Comparison of ENCODE assay signal across 24 cellular contexts in genomic region chr10:23918090-23918704, GRCh38.
DNase-seq lines count a peak whose midpoint lies in the region; ATAC-seq and TF ChIP-seq lines count a peak whose summit lies in the region.
"Had no signal": no experiment of that assay in that cellular context is flagged by ENCODE, and none has a peak within 500 bp of the region (broad histone marks: within the 10 kb centered on the region; RNA-seq: fewer than 3 reads in every experiment).

No MANE protein-coding gene starts in this region.

- 91 to 92% methylated on average over 3 to 6 of the region's 6 CpGs for WGBS in mesodermal cell (ENCODE audit: insufficient coverage in 2 of 2), 2 experiments

- H3K27ac ChIP-seq in HUES48 (ENCODE audit: low read depth, low read length) (peak overlapping the region; percentile 53), cardiac muscle cell (peak overlapping the region; percentile 43), mesodermal cell (ENCODE audit: low read depth, low read length, severe bottlenecking) (peak overlapping the region; percentile 30)
- H3K27ac ChIP-seq: C4-2B had no signal

- no peaks in the 10 kb centered on the region for H3K4me1 Mint-ChIP-seq in osteocyte (ENCODE audit: unreplicated experiment)
- H3K4me1 Mint-ChIP-seq: activated CD4-positive, alpha-beta T cell treated with anti-CD3 and anti-CD28 coated beads, Interleukin-2, amount 10 ng/mL, durations not matched to agents 24 days and 14 days; naive thymus-derived CD4-positive, alpha-beta T cell had no signal

- TF ChIP-seq CTCF in cardiac muscle cell (IDR thresholded peaks at IDR 0.05; ENCODE audit: low read depth, low read length) (no peak), osteocyte (IDR thresholded peaks at IDR 0.05) (no peak)

- no peak for ATAC-seq in HG02678 (IDR thresholded peaks at IDR 0.05; ENCODE audit: unreplicated experiment)
- ATAC-seq: naive thymus-derived CD4-positive, alpha-beta T cell; Panc1 had no signal

- no peak overlapping the region for H3K4me3 Mint-ChIP-seq in osteocyte (ENCODE audit: unreplicated experiment)
- H3K4me3 Mint-ChIP-seq: activated CD4-positive, alpha-beta T cell treated with anti-CD3 and anti-CD28 coated beads, Interleukin-2, amount 10 ng/mL, durations not matched to agents 24 days and 14 days; activated T-cell treated with anti-CD3 and anti-CD28 coated beads, Interleukin-2, amount 50 U/mL, for 24 hours; naive thymus-derived CD4-positive, alpha-beta T cell had no signal

- H3K9me3 ChIP-seq in HUES48 (ENCODE audit: control insufficient read depth, insufficient read depth, low read length), result no peaks in the 10 kb centered on the region
- H3K9me3 ChIP-seq in cardiac muscle cell (ENCODE audit: low read depth), result no peaks in the 10 kb centered on the region
- no peaks in the 10 kb centered on the region for H3K9me3 ChIP-seq in mesodermal cell (ENCODE audit: control insufficient read depth, low read length)
- H3K9me3 ChIP-seq: Caco-2 had no signal

- H3K4me1 ChIP-seq in HUES48 (ENCODE audit: control insufficient read depth, insufficient read depth, low read length) (peaks cover 7% of the 10 kb centered on the region; the same call in 1 of the 2 replicates), cardiac muscle cell (ENCODE audit: low read depth) (no peaks in the 10 kb centered on the region), mesodermal cell (ENCODE audit: control insufficient read depth, insufficient read depth, low read length, poor library complexity, severe bottlenecking) (peaks cover 3% of the 10 kb centered on the region)
- H3K4me1 ChIP-seq: Caco-2 had no signal

- H3K36me3 Mint-ChIP-seq in osteocyte (ENCODE audit: unreplicated experiment), result no peaks in the 10 kb centered on the region
- H3K36me3 Mint-ChIP-seq: naive thymus-derived CD4-positive, alpha-beta T cell had no signal

- H3K27me3 Mint-ChIP-seq in osteocyte (ENCODE audit: unreplicated experiment), result no peaks in the 10 kb centered on the region
- H3K27me3 Mint-ChIP-seq: activated CD4-positive, alpha-beta T cell treated with anti-CD3 and anti-CD28 coated beads, Interleukin-2, amount 10 ng/mL, durations not matched to agents 24 days and 14 days; activated T-cell treated with anti-CD3 and anti-CD28 coated beads, Interleukin-2, amount 50 U/mL, for 24 hours had no signal

- H3K9ac ChIP-seq in HUES48 (ENCODE audit: low read depth, low read length), result no peak overlapping the region

- peak; percentile 3 for DNase-seq in DMS79 (lab: John Stamatoyannopoulos, UW)
- peak in 1 of 2 donors; percentile 26 for DNase-seq in cardiac muscle cell (ENCODE audit: low read depth in 1 of 2, low spot score in 1 of 2)
- DNase-seq in osteocyte (ENCODE audit: extremely low spot score, unreplicated experiment), result no peak
- DNase-seq in stimulated activated CD4-positive, alpha-beta T cell treated with anti-CD3 and anti-CD28 coated beads, Interleukin-4, amount 100 ng/mL, for 1 hour, result no peak
- no peak for DNase-seq in epidermal melanocyte (ENCODE audit: insufficient read length, low spot score)
- DNase-seq: activated CD4-positive, alpha-beta T cell treated with anti-CD3 and anti-CD28 coated beads, Interleukin-2, amount 10 ng/mL, durations not matched to agents 24 days and 14 days; activated gamma-delta T cell; activated T-cell treated with anti-CD3 and anti-CD28 coated beads, Interleukin-2, amount 50 U/mL, for 24 hours; Caco-2; GOT3; midbrain; naive thymus-derived CD4-positive, alpha-beta T cell; occipital lobe; SIG-M5; stimulated activated CD4-positive, alpha-beta T cell treated with anti-CD3 and anti-CD28 coated beads, Interleukin-1b, Interleukin-23, amount 100 ng/mL, for 48 hours; SW 1271; T-helper 9 cell; trophoblast cell had no signal

- H3K9me3 Mint-ChIP-seq in osteocyte (ENCODE audit: unreplicated experiment), result peaks cover 38% of the 10 kb centered on the region
- H3K9me3 Mint-ChIP-seq: activated CD4-positive, alpha-beta T cell treated with anti-CD3 and anti-CD28 coated beads, Interleukin-2, amount 10 ng/mL, durations not matched to agents 24 days and 14 days had no signal

- H3K27ac Mint-ChIP-seq in osteocyte (ENCODE audit: unreplicated experiment), result no peak overlapping the region
- H3K27ac Mint-ChIP-seq: activated CD4-positive, alpha-beta T cell treated with anti-CD3 and anti-CD28 coated beads, Interleukin-2, amount 10 ng/mL, durations not matched to agents 24 days and 14 days; activated T-cell treated with anti-CD3 and anti-CD28 coated beads, Interleukin-2, amount 50 U/mL, for 24 hours; naive thymus-derived CD4-positive, alpha-beta T cell had no signal

- H3K36me3 ChIP-seq in HUES48 (ENCODE audit: control insufficient read depth, insufficient read depth, low read length) (no peaks in the 10 kb centered on the region), cardiac muscle cell (no peaks in the 10 kb centered on the region), mesodermal cell (ENCODE audit: control insufficient read depth, insufficient read depth, low read length) (no peaks in the 10 kb centered on the region)

- H3K4me3 ChIP-seq in HUES48 (ENCODE audit: low read depth, low read length) (no peak overlapping the region), cardiac muscle cell (no peak overlapping the region), mesodermal cell (ENCODE audit: extremely low read depth, insufficient read depth, low read length, poor library complexity, severe bottlenecking) (no peak overlapping the region)
- H3K4me3 ChIP-seq: smooth muscle cell had no signal

- H3K27me3 ChIP-seq in HUES48 (ENCODE audit: control insufficient read depth, insufficient read depth, low read length) (no peaks in the 10 kb centered on the region), cardiac muscle cell (no peaks in the 10 kb centered on the region)
